In the genomic region with DNA sequence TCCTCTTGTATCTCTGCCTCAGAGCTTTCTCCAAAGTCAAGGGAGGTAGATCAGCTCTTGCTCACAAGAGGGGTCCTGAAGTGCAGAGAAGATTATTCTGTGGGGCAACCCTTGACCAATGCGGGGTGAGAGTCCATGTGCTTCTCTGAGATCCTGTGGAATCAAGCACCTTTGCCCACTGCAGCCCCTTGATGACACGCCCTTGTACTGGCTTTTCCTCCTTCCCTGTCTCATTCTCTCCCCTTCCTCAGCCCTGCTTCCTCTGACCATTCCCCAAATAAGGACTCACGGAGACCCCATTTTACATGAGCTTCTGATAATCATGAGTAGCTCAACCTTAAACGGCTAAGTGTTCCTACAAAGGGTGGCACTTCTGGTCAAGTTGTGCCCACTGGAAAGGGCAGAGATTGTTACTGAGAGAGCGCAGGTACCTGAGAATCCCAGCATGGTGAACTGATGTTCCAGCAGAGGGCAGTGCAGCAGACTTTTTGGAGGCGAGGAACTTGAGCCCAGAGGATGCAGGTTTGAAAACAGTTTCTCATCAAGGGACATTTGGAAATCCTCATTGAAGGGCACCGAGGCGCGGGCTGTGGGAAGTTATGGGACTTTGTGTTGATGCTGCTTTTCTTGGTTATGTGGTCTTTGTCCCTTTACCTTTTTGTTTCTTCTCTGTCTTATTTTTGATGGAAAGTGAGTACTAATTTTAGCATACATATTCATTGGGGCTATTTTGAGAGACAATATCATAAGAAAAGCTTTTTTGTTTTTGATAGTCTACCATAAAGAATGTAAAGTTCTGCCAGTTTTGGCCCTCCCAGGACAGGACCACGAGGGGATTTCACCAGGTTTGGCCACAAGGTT, we compare ENCODE assay signal across 8 cellular contexts.
DNase-seq lines count a peak whose midpoint lies in the region; ATAC-seq and TF ChIP-seq lines count a peak whose summit lies in the region.

No MANE protein-coding gene starts in this region.

- peak; percentile 61 for DNase-seq in ELF-1 (ENCODE audit: low read depth, low spot score)
- DNase-seq in KBM-7, result peak; percentile 46
- peak; percentile 3 for DNase-seq in T follicular helper cell (ENCODE audit: low read depth)
- peak; percentile 56 for DNase-seq in dedifferentiated amniotic fluid mesenchymal stem cell (ENCODE audit: extremely low spot score)
- peak; percentile 62 for DNase-seq in lower lobe of right lung
- DNase-seq in substantia nigra (lab: John Stamatoyannopoulos, UW), result peak in 37 of 49 donors; percentile 2 to 54 (median 14)

- H3K4me3 ChIP-seq in lower lobe of right lung, result no peak overlapping the region

- intact Hi-C loops in lower lobe of right lung (cut with DNase I), result no loop called here

- no peaks in the 10 kb centered on the region for H3K36me3 ChIP-seq in lower lobe of right lung

- H3K27me3 ChIP-seq in lower lobe of right lung (ENCODE audit: low read depth), result no peaks in the 10 kb centered on the region

- peak; percentile 61 for TF ChIP-seq CTCF in lower lobe of right lung (IDR thresholded peaks at IDR 0.05)

- in situ Hi-C loops in KBM-7 (cut with MboI; ENCODE audit: low pct_unique_long_range_greater_than_20kb, low sequenced_read_pairs), result no loop called here

- H3K9me3 ChIP-seq in lower lobe of right lung, result no peaks in the 10 kb centered on the region

- H3K4me1 ChIP-seq in lower lobe of right lung, result peaks cover 3% of the 10 kb centered on the region

- H3K27ac ChIP-seq in lower lobe of right lung, result no peak overlapping the region
- H3K27ac ChIP-seq in substantia nigra (ENCODE audit: low read depth, low read length, poor library complexity, severe bottlenecking), result no peak overlapping the region

- ATAC-seq in GM21526 (IDR thresholded peaks at IDR 0.05; ENCODE audit: low FRiP score, unreplicated experiment) (peak; percentile 58), lower lobe of right lung (peak; percentile 77 to 81), GM19455 (IDR thresholded peaks at IDR 0.05; ENCODE audit: unreplicated experiment) (no peak)

Comparison
In these comparisons a context has a peak if more than half of its experiments do, and no peak if none do; other contexts are left out.
1. DNase-seq: peak in every context shown above with its lines; median percentile 62 in lower lobe of right lung; 61 in ELF-1; 56 in dedifferentiated amniotic fluid mesenchymal stem cell; 46 in KBM-7; 14 in substantia nigra; 3 in T follicular helper cell.